Comparison of ENCODE assay signal across 10 cellular contexts in genomic region chr6:26743157-26743821, GRCh38.
DNase-seq lines count a peak whose midpoint lies in the region; ATAC-seq and TF ChIP-seq lines count a peak whose summit lies in the region.
"Had no signal": no experiment of that assay in that cellular context is flagged by ENCODE, and none has a peak within 500 bp of the region (broad histone marks: within the 10 kb centered on the region; RNA-seq: fewer than 3 reads in every experiment).

No MANE protein-coding gene starts in this region.

- H3K27ac ChIP-seq in GM23248 (no peak overlapping the region), right atrium auricular region (no peak overlapping the region)

- H3K9me2 ChIP-seq in GM23248 (ENCODE audit: insufficient read depth): no peaks in the 10 kb centered on the region

- peaks cover 23% of the 10 kb centered on the region for H3F3A ChIP-seq in GM23248 (ENCODE audit: insufficient read depth)

- H3K36me3 Mint-ChIP-seq in activated CD8-positive, alpha-beta T cell treated with anti-CD3 and anti-CD28 coated beads, Interleukin-2, amount 10 ng/mL, durations not matched to agents 7 days and 5 days (ENCODE audit: low read depth): peaks cover 15% of the 10 kb centered on the region

- no peak overlapping the region for H3K27ac Mint-ChIP-seq in activated CD8-positive, alpha-beta T cell treated with anti-CD3 and anti-CD28 coated beads, Interleukin-2, amount 10 ng/mL, durations not matched to agents 7 days and 5 days
- H3K27ac Mint-ChIP-seq: T-helper 1 cell treated with Interleukin-12 subunit alpha and Interleukin-12 subunit beta and Interleukin-4 antibody, amounts not matched to agents 30 μg/mL and 1 μg/mL, for 36 hours had no signal

- DNase-seq in GM23248 (peak; percentile 56), SK-N-DZ (ENCODE audit: low spot score) (peak; percentile 41), foreskin fibroblast (peak; percentile 73 to 86), retinal pigment epithelial cell (ENCODE audit: low read depth) (no peak), NCI-H748 treated with DMSO at 0.1 percent for 48 hours (lab: John Stamatoyannopoulos, UW) (no peak), right atrium auricular region (ENCODE audit: low spot score) (no peak)
- no peak for DNase-seq in activated CD8-positive, alpha-beta T cell treated with anti-CD3 and anti-CD28 coated beads, Interleukin-2, amount 10 ng/mL, durations not matched to agents 7 days and 5 days
- DNase-seq: NCI-H1092 treated with DMSO at 0.1 percent for 48 hours had no signal

- H3K4me1 Mint-ChIP-seq in activated CD8-positive, alpha-beta T cell treated with anti-CD3 and anti-CD28 coated beads, Interleukin-2, amount 10 ng/mL, durations not matched to agents 7 days and 5 days (ENCODE audit: low read depth): no peaks in the 10 kb centered on the region

- H3K9me3 Mint-ChIP-seq in activated CD8-positive, alpha-beta T cell treated with anti-CD3 and anti-CD28 coated beads, Interleukin-2, amount 10 ng/mL, durations not matched to agents 7 days and 5 days (ENCODE audit: insufficient read depth): peaks cover 14% of the 10 kb centered on the region

- H3K4me3 ChIP-seq in GM23248: peak overlapping the region; percentile 42
- peak overlapping the region in 1 of 2 donors; percentile 35 for H3K4me3 ChIP-seq in foreskin fibroblast (ENCODE audit: low read depth in 1 of 2, low read length in 2 of 2)
- peak overlapping the region; percentile 61 for H3K4me3 ChIP-seq in retinal pigment epithelial cell (ENCODE audit: low read length)
- H3K4me3 ChIP-seq in right atrium auricular region: no peak overlapping the region

- H3K4me3 Mint-ChIP-seq in activated CD8-positive, alpha-beta T cell treated with anti-CD3 and anti-CD28 coated beads, Interleukin-2, amount 10 ng/mL, durations not matched to agents 7 days and 5 days: no peak overlapping the region
- H3K4me3 Mint-ChIP-seq: T-helper 1 cell treated with Interleukin-12 subunit alpha and Interleukin-12 subunit beta and Interleukin-4 antibody, amounts not matched to agents 30 μg/mL and 1 μg/mL, for 36 hours had no signal

- in situ Hi-C loops in GM23248 (cut with MboI): no loop called here

- no peak overlapping the region for H3K9ac ChIP-seq in GM23248

- peaks cover 18% of the 10 kb centered on the region for H3K27me3 ChIP-seq in GM23248 (replicated peaks; ENCODE audit: insufficient read depth)
- peaks cover 4 to 11% of the 10 kb centered on the region in 2 donors for H3K27me3 ChIP-seq in right atrium auricular region

- no peaks in the 10 kb centered on the region for H4K20me1 ChIP-seq in GM23248 (ENCODE audit: insufficient read depth)

- WGBS in GM23248 (ENCODE audit: low coverage in 1 of 2, low lambda C conversion rate in 2 of 2, missing lambda C conversion rate in 2 of 2), 2 experiments: 6 to 7% methylated on average over 27 to 28 of the region's 28 CpGs

- POLR2A ChIA-PET in activated CD8-positive, alpha-beta T cell treated with anti-CD3 and anti-CD28 coated beads, Interleukin-2, amount 10 ng/mL, durations not matched to agents 7 days and 5 days (lab: Charles Lee): no interaction called here

- H3K9me3 ChIP-seq in GM23248 (ENCODE audit: low read depth) (no peaks in the 10 kb centered on the region), right atrium auricular region (no peaks in the 10 kb centered on the region)

- no peak for ATAC-seq in activated CD8-positive, alpha-beta T cell treated with anti-CD3 and anti-CD28 coated beads, Interleukin-2, amount 10 ng/mL, durations not matched to agents 7 days and 5 days
- ATAC-seq: sciatic nerve had no signal

- no peak for TF ChIP-seq CTCF in foreskin fibroblast (IDR thresholded peaks at IDR 0.05; ENCODE audit: low read depth, low read length)
- no peak for TF ChIP-seq CTCF in retinal pigment epithelial cell (conservative IDR thresholded peaks at IDR 0.05; ENCODE audit: low read depth, low read length)
- no peak for TF ChIP-seq CTCF in right atrium auricular region (IDR thresholded peaks at IDR 0.05)

- H3K4me1 ChIP-seq in GM23248 (ENCODE audit: insufficient read depth) (no peaks in the 10 kb centered on the region), right atrium auricular region (no peaks in the 10 kb centered on the region)

- peak overlapping the region; percentile 66; the same call in 1 of the 2 replicates for H2AFZ ChIP-seq in GM23248

- no peaks in the 10 kb centered on the region for H3K79me2 ChIP-seq in GM23248 (ENCODE audit: insufficient read depth)

- CTCF ChIA-PET in activated CD8-positive, alpha-beta T cell treated with anti-CD3 and anti-CD28 coated beads, Interleukin-2, amount 10 ng/mL, durations not matched to agents 7 days and 5 days (lab: Charles Lee): no interaction called here

- no peaks in the 10 kb centered on the region for H3K36me3 ChIP-seq in GM23248 (ENCODE audit: low read depth)
- H3K36me3 ChIP-seq in right atrium auricular region: no peaks in the 10 kb centered on the region

- peak overlapping the region; percentile 16 for H3K4me2 ChIP-seq in GM23248 (ENCODE audit: unreplicated experiment)

- H3K27me3 Mint-ChIP-seq in activated CD8-positive, alpha-beta T cell treated with anti-CD3 and anti-CD28 coated beads, Interleukin-2, amount 10 ng/mL, durations not matched to agents 7 days and 5 days (ENCODE audit: low read depth): peaks cover 39% of the 10 kb centered on the region

Comparison
In these comparisons a context has a peak if more than half of its experiments do, and no peak if none do; other contexts are left out.
1. DNase-seq: peak in GM23248 (single experiment), SK-N-DZ (single experiment) and foreskin fibroblast (2 of 2); none in retinal pigment epithelial cell (single experiment), NCI-H748 treated with DMSO at 0.1 percent for 48 hours (single experiment), activated CD8-positive, alpha-beta T cell treated with anti-CD3 and anti-CD28 coated beads, Interleukin-2, amount 10 ng/mL, durations not matched to agents 7 days and 5 days (single experiment) and right atrium auricular region (single experiment).
2. H3K4me3 ChIP-seq: peak in GM23248 (single experiment) and retinal pigment epithelial cell (single experiment); none in right atrium auricular region (0 of 2).